In genomic region chr5:57383093-57383861, GRCh38 we compare ENCODE assay signal across 8 cellular contexts.
DNase-seq lines count a peak whose midpoint lies in the region; ATAC-seq, FAIRE-seq and TF ChIP-seq lines count a peak whose summit lies in the region.

No MANE protein-coding gene starts in this region.

- H3K36me3 ChIP-seq in endothelial cell of umbilical vein (ENCODE audit: control insufficient read depth in 2 of 2, extremely low read depth in 1 of 2, insufficient read depth in 2 of 2, low read length in 2 of 2) (no peaks in the 10 kb centered on the region), small intestine (ENCODE audit: control insufficient read depth in 2 of 2, insufficient read depth in 2 of 2, low read length in 2 of 2) (no peaks in the 10 kb centered on the region)

- WGBS in small intestine, 3 donors = 29 to 33% (median 30%) methylated on average over 9 of the region's 9 CpGs

- H3K9me3 ChIP-seq in endothelial cell of umbilical vein (replicated peaks; ENCODE audit: control insufficient read depth, insufficient read depth, low read length) = no peaks in the 10 kb centered on the region
- H3K9me3 ChIP-seq in small intestine (ENCODE audit: control insufficient read depth, low read depth) = no peaks in the 10 kb centered on the region

- CTCF ChIA-PET in endothelial cell of umbilical vein (lab: Charles Lee) = interaction anchor here (0.6 to 1.7 kb wide), 11 partner anchors 14 to 505 kb away, joined by 3 to 11 read pairs (median 4); no protein-coding TSS in a partner anchor

- FAIRE-seq in H54 (lab: Jason Lieb, UNC) = no peak
- peak; percentile 93 for FAIRE-seq in endothelial cell of umbilical vein (lab: Jason Lieb, UNC)
- FAIRE-seq in small intestine (lab: Jason Lieb, UNC) = no peak

- H3K9ac ChIP-seq in endothelial cell of umbilical vein (replicated peaks; ENCODE audit: extremely low read depth, insufficient read depth, low read length) = peak overlapping the region; percentile 80

- H3K27ac ChIP-seq in endothelial cell of umbilical vein (ENCODE audit: insufficient read depth, low read depth, low read length) = peak overlapping the region; percentile 94
- peak overlapping the region in 1 of 2 donors; percentile 52 for H3K27ac ChIP-seq in small intestine (ENCODE audit: low read depth in 1 of 2, low read length in 1 of 2)

- H2AFZ ChIP-seq in endothelial cell of umbilical vein (ENCODE audit: low read depth, low read length) = peak overlapping the region; percentile 36

- DNase-seq in H54 (ENCODE audit: insufficient read length, low spot score) (peak; percentile 54), SK-N-DZ (ENCODE audit: low spot score) (peak; percentile 80), endothelial cell of umbilical vein (ENCODE audit: low read depth, low spot score) (peak; percentile 96), small intestine (peak; percentile 3), NCI-H2227 (lab: John Stamatoyannopoulos, UW; ENCODE audit: unreplicated experiment) (no peak), NCI-H1105 treated with DMSO at 0.1 percent for 48 hours (lab: John Stamatoyannopoulos, UW) (no peak), NCI-H1105 (lab: John Stamatoyannopoulos, UW) (no peak)

- dilution Hi-C loops in endothelial cell of umbilical vein (cut with MboI; ENCODE audit: extremely low pct_ligation_motif_present, low sequenced_read_pairs) = no loop called here

- H3K4me2 ChIP-seq in endothelial cell of umbilical vein (ENCODE audit: insufficient read depth, low read length) = peak overlapping the region; percentile 71

- no peak for ATAC-seq in GM18873 (IDR thresholded peaks at IDR 0.05; ENCODE audit: low FRiP score, unreplicated experiment)

- intact Hi-C loops in endothelial cell of umbilical vein (cut with micrococcal nuclease) = loop anchor here (1.0 to 2.0 kb wide), 5 partner anchors 52 to 1078 kb away; partner anchors contain the start of gene PLK2

- H3K4me3 ChIP-seq in endothelial cell of umbilical vein (replicated peaks in 1 of 3; ENCODE audit: insufficient read depth in 1 of 3, low read depth in 1 of 3, low read length in 3 of 3) = peak overlapping the region in 1 of 3 experiments; percentile 40
- no peak overlapping the region for H3K4me3 ChIP-seq in small intestine (ENCODE audit: low read depth in 1 of 2, low read length in 2 of 2)

- BruUV-seq in endothelial cell of umbilical vein (replicated peaks; lab: Mats Ljungman, UMichigan) = no TSS peak

- no peaks in the 10 kb centered on the region for H3K9me1 ChIP-seq in endothelial cell of umbilical vein (replicated peaks; ENCODE audit: control insufficient read depth, extremely low read depth, insufficient read depth, low read length)

- no peaks in the 10 kb centered on the region for H3K27me3 ChIP-seq in endothelial cell of umbilical vein (ENCODE audit: control insufficient read depth in 2 of 2, insufficient read depth in 2 of 2, low read length in 2 of 2)
- no peaks in the 10 kb centered on the region for H3K27me3 ChIP-seq in small intestine (ENCODE audit: control insufficient read depth in 2 of 2, insufficient read depth in 2 of 2, low read length in 2 of 2)

- POLR2A ChIA-PET in endothelial cell of umbilical vein (lab: Charles Lee) = interaction anchor here (0.6 to 0.7 kb wide), 2 partner anchors 395 to 882 kb away, joined by 4 to 7 read pairs; no protein-coding TSS in a partner anchor

- H3K4me1 ChIP-seq in endothelial cell of umbilical vein (ENCODE audit: control insufficient read depth, extremely low read depth, insufficient read depth, low read length) (peaks cover 19% of the 10 kb centered on the region), small intestine (ENCODE audit: control insufficient read depth in 2 of 2, insufficient read depth in 1 of 2, low read depth in 1 of 2, low read length in 1 of 2) (no peaks in the 10 kb centered on the region)

- TF ChIP-seq CTCF in endothelial cell of umbilical vein (IDR thresholded peaks at IDR 0.05; ENCODE audit: extremely low read depth in 1 of 2, insufficient read depth in 1 of 2, low read depth in 1 of 2, low read length in 2 of 2) = peak in 1 of 2 donors; percentile 33

- TF ChIP-seq POLR2A in H54 (IDR thresholded peaks at IDR 0.05; ENCODE audit: low read depth, low read length) (no peak), endothelial cell of umbilical vein (IDR thresholded peaks at IDR 0.05; ENCODE audit: low read depth, low read length) (peak; percentile 60)

- no peaks in the 10 kb centered on the region for H3K79me2 ChIP-seq in endothelial cell of umbilical vein (ENCODE audit: control insufficient read depth, insufficient read depth, low read length)

- no peaks in the 10 kb centered on the region for H4K20me1 ChIP-seq in endothelial cell of umbilical vein (replicated peaks; ENCODE audit: control insufficient read depth, extremely low read depth, insufficient read depth, low read length)

TF ChIP-seq in endothelial cell of umbilical vein, 7 proteins besides CTCF, POLR2A, EP300 and RAD21:
- TF ChIP-seq MYC (IDR thresholded peaks at IDR 0.05; ENCODE audit: low read depth, low read length) = no peak
- TF ChIP-seq, protein P1, sequence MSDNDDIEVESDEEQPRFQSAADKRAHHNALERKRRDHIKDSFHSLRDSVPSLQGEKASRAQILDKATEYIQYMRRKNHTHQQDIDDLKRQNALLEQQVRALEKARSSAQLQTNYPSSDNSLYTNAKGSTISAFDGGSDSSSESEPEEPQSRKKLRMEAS (IDR thresholded peaks at IDR 0.05; ENCODE audit: insufficient read depth, insufficient read length) = no peak
- TF ChIP-seq EZH2 (IDR thresholded peaks at IDR 0.05; ENCODE audit: borderline replicate concordance, low read depth, low read length, severe bottlenecking) = no peak
- peak; percentile 86 for TF ChIP-seq POLR2AphosphoS5 (IDR thresholded peaks at IDR 0.05; ENCODE audit: insufficient read depth, low read depth, low read length)
- TF ChIP-seq GATA2 (IDR thresholded peaks at IDR 0.05; ENCODE audit: insufficient read depth, insufficient read length, low read depth, low read length) = peak; percentile 100
- TF ChIP-seq FOS (IDR thresholded peaks at IDR 0.05; ENCODE audit: borderline replicate concordance, insufficient read depth, low read length) = peak; percentile 96
- TF ChIP-seq JUN (IDR thresholded peaks at IDR 0.05; ENCODE audit: borderline replicate concordance, insufficient read depth, insufficient read length, low read depth) = peak; percentile 98

Comparison
In these comparisons a context has a peak if more than half of its experiments do, and no peak if none do; other contexts are left out.
1. DNase-seq: peak in H54 (single experiment), SK-N-DZ (single experiment), endothelial cell of umbilical vein (single experiment) and small intestine (single experiment); none in NCI-H2227 (single experiment), NCI-H1105 treated with DMSO at 0.1 percent for 48 hours (single experiment) and NCI-H1105 (single experiment).